Comparison of ENCODE assay signal across 8 cellular contexts in the genomic region with DNA sequence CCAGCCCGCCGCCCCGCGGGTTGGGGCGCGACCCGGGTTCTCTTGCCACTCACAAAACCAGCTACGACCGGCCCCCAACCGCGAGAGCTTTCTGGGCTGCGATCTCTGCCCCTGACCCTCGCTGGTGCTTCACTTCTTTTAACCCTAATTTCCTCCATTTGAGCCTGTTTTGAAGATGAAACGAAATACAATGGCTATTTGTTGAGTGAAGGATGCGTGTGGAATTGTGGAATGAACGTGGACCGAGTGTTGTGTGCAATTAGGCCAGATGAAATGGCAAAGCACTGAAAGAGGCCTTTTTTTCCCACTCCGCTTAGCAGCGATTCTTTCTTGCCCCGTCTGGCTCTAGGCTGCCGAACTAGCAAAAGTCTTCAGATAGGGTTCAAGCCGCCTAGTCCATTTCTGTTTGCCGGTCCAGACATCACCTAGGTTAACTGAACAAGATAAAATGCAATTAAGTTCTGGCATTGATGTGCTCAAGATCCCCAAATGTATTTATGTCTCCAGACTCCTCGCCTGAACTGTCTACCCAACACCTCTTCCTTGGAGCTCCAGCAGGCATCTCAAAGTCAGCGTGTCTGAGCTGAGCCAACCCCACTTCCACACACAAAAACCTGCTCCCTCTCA. TPM values are rescaled to one million over a fixed set of nuclear protein-coding genes. Genes with fewer than 3 reads are reported as not detected.
A peak's percentile ranks its signal among the peaks of the same experiment; 100 is the strongest.
DNase-seq lines count a peak whose midpoint lies in the region; ATAC-seq and TF ChIP-seq lines count a peak whose summit lies in the region.

No MANE protein-coding gene starts in this region.

- H3K27me3 Mint-ChIP-seq in glutamatergic neuron (ENCODE audit: unreplicated experiment), result peaks cover 11% of the 10 kb centered on the region

- peak overlapping the region; percentile 94 for H3K27ac Mint-ChIP-seq in glutamatergic neuron (ENCODE audit: unreplicated experiment)

- peak overlapping the region; percentile 91 for H3K4me3 ChIP-seq in WI38 (ENCODE audit: low read depth, low read length)

- peak overlapping the region; percentile 90 for H3K4me3 Mint-ChIP-seq in glutamatergic neuron (ENCODE audit: unreplicated experiment)

- ATAC-seq in HG03354 (IDR thresholded peaks at IDR 0.05; ENCODE audit: poor library complexity, severe bottlenecking, unreplicated experiment) (no peak), HG03521 (IDR thresholded peaks at IDR 0.05; ENCODE audit: unreplicated experiment) (no peak)

- DNase-seq in NCI-H2171 treated with DMSO at 0.1 percent for 48 hours (lab: John Stamatoyannopoulos, UW) (peak; percentile 50), NCI-H2171 (lab: John Stamatoyannopoulos, UW) (no peak), glutamatergic neuron (no peak), putamen (ENCODE audit: low spot score) (peak; percentile 78), AG08396 (ENCODE audit: low spot score) (no peak)

- no peak for TF ChIP-seq CTCF in WI38 (IDR thresholded peaks at IDR 0.05; ENCODE audit: low read depth, low read length)
- no peak for TF ChIP-seq CTCF in glutamatergic neuron (IDR thresholded peaks at IDR 0.05; ENCODE audit: partially characterized antibody, unreplicated experiment)

- H3K4me1 Mint-ChIP-seq in glutamatergic neuron (ENCODE audit: low read depth, unreplicated experiment), result peaks cover 37% of the 10 kb centered on the region

- no peaks in the 10 kb centered on the region for H3K36me3 Mint-ChIP-seq in glutamatergic neuron (ENCODE audit: unreplicated experiment)

- H3K9me3 Mint-ChIP-seq in glutamatergic neuron (ENCODE audit: unreplicated experiment), result peaks cover 20% of the 10 kb centered on the region

RNA-seq across cellular contexts. Expression of gene TMEM184B, which starts 0.4 kb away (rescaled TPM):
- 81.0 TPM for total RNA-seq in glutamatergic neuron (ENCODE audit: unreplicated experiment)

RNA-seq across cellular contexts. Expression of gene CSNK1E, which starts 44.0 kb away (rescaled TPM):
- 402 TPM for total RNA-seq in glutamatergic neuron (ENCODE audit: unreplicated experiment)

Comparison
In these comparisons a context has a peak if more than half of its experiments do, and no peak if none do; other contexts are left out.
1. DNase-seq: peak in NCI-H2171 treated with DMSO at 0.1 percent for 48 hours (single experiment) and putamen (single experiment); none in NCI-H2171 (single experiment), glutamatergic neuron (single experiment) and AG08396 (single experiment).